ENCODE assay signal across 14 cellular contexts in genomic region chr3:100879445-100879844, GRCh38.
DNase-seq lines count a peak whose midpoint lies in the region; ATAC-seq and TF ChIP-seq lines count a peak whose summit lies in the region.
"Had no signal": no experiment of that assay in that cellular context is flagged by ENCODE, and none has a peak within 500 bp of the region (broad histone marks: within the 10 kb centered on the region; RNA-seq: fewer than 3 reads in every experiment).

No MANE protein-coding gene starts in this region.

- 33 to 44% methylated on average over 2 of the region's 2 CpGs for WGBS in gastroesophageal sphincter (ENCODE audit: low coverage in 1 of 2), 2 donors
- 45 to 77% methylated on average over 2 of the region's 2 CpGs for WGBS in sigmoid colon, 2 donors

- H3K27ac ChIP-seq in gastroesophageal sphincter, result peak overlapping the region; percentile 58 to 66 (median 62)
- H3K27ac ChIP-seq in sigmoid colon, result peak overlapping the region; percentile 21 to 48 (median 26)
- H3K27ac ChIP-seq in breast epithelium, result no peak overlapping the region
- H3K27ac ChIP-seq: 22Rv1, BLaER1 had no signal

- TF ChIP-seq POLR2A in gastroesophageal sphincter (IDR thresholded peaks at IDR 0.05) (no peak), sigmoid colon (IDR thresholded peaks at IDR 0.05) (no peak), breast epithelium (IDR thresholded peaks at IDR 0.05) (no peak)

- no peaks in the 10 kb centered on the region for H3K27me3 ChIP-seq in adipocyte (replicated peaks; ENCODE audit: control insufficient read depth, insufficient read depth, low read length)
- H3K27me3 ChIP-seq in gastroesophageal sphincter, result no peaks in the 10 kb centered on the region
- no peaks in the 10 kb centered on the region for H3K27me3 ChIP-seq in sigmoid colon
- H3K27me3 ChIP-seq in breast epithelium, result no peaks in the 10 kb centered on the region
- H3K27me3 ChIP-seq: BLaER1 had no signal

- no peaks in the 10 kb centered on the region for H3K9me3 ChIP-seq in adipocyte (ENCODE audit: control insufficient read depth, low read length)
- H3K9me3 ChIP-seq in gastroesophageal sphincter, result no peaks in the 10 kb centered on the region
- H3K9me3 ChIP-seq in sigmoid colon, result no peaks in the 10 kb centered on the region
- no peaks in the 10 kb centered on the region for H3K9me3 ChIP-seq in breast epithelium
- H3K9me3 ChIP-seq: BLaER1, Caco-2 had no signal

- ATAC-seq in Right ventricle myocardium superior (ENCODE audit: poor library complexity) (peak; percentile 7), left cardiac atrium (no peak), gastroesophageal sphincter (no peak)
- ATAC-seq: GM23338 had no signal

- peaks cover 4% of the 10 kb centered on the region for H3K36me3 ChIP-seq in adipocyte (ENCODE audit: control insufficient read depth, insufficient read depth, low read length, severe bottlenecking)
- H3K36me3 ChIP-seq in gastroesophageal sphincter, result no peaks in the 10 kb centered on the region
- no peaks in the 10 kb centered on the region for H3K36me3 ChIP-seq in sigmoid colon
- H3K36me3 ChIP-seq in breast epithelium, result peaks cover 4% of the 10 kb centered on the region
- H3K36me3 ChIP-seq: BLaER1 had no signal

- H3K4me3 ChIP-seq in adipocyte (ENCODE audit: low read length), result peak overlapping the region; percentile 58
- H3K4me3 ChIP-seq in gastroesophageal sphincter, result no peak overlapping the region
- H3K4me3 ChIP-seq in sigmoid colon, result no peak overlapping the region
- H3K4me3 ChIP-seq in breast epithelium, result no peak overlapping the region
- H3K4me3 ChIP-seq: BLaER1, GM23338 had no signal

- no peak for TF ChIP-seq EP300 in gastroesophageal sphincter (IDR thresholded peaks at IDR 0.05)
- no peak for TF ChIP-seq EP300 in sigmoid colon (IDR thresholded peaks at IDR 0.05)

- DNase-seq in Right ventricle myocardium superior (no peak), left cardiac atrium (no peak), adipocyte (ENCODE audit: low read depth) (no peak), sigmoid colon (no peak), Ammon's horn (ENCODE audit: low spot score) (no peak), anterior cingulate cortex (lab: John Stamatoyannopoulos, UW) (no peak), breast epithelium (ENCODE audit: low spot score in 2 of 2) (no peak)
- DNase-seq: Caco-2; CD8-positive, alpha-beta memory T cell; H7 had no signal

- intact Hi-C loops in Right ventricle myocardium superior (cut with DNase I) (no loop called here), left cardiac atrium (cut with DNase I) (loop anchor here in 1 of 2 donors (10.0 kb wide), 1 partner anchor 95 kb away; no protein-coding TSS in a partner anchor), sigmoid colon (cut with DNase I) (no loop called here), breast epithelium (cut with DNase I; ENCODE audit: low total_unique reads) (no loop called here)

- H3K4me1 ChIP-seq in adipocyte (ENCODE audit: control insufficient read depth, insufficient read depth, low read length) (peaks cover 44% of the 10 kb centered on the region), gastroesophageal sphincter (peaks cover 6 to 40% (median 14%) of the 10 kb centered on the region in 3 donors), sigmoid colon (peaks cover 0 to 8% (median 3%) of the 10 kb centered on the region in 4 donors), breast epithelium (no peaks in the 10 kb centered on the region)
- H3K4me1 ChIP-seq: BLaER1, Caco-2 had no signal

- no peak overlapping the region for H3K9ac ChIP-seq in adipocyte (ENCODE audit: low read length)
- H3K9ac ChIP-seq: BLaER1 had no signal

- TF ChIP-seq CTCF in gastroesophageal sphincter (IDR thresholded peaks at IDR 0.05) (no peak), sigmoid colon (IDR thresholded peaks at IDR 0.05) (no peak), breast epithelium (IDR thresholded peaks at IDR 0.05) (no peak)

Comparison
In these comparisons a context has a peak if more than half of its experiments do, and no peak if none do; other contexts are left out.
1. H3K27ac ChIP-seq: peak in gastroesophageal sphincter (4 of 4) and sigmoid colon (4 of 4); none in breast epithelium (0 of 2).